Comparison of ENCODE assay signal across 8 cellular contexts in the genomic region with DNA sequence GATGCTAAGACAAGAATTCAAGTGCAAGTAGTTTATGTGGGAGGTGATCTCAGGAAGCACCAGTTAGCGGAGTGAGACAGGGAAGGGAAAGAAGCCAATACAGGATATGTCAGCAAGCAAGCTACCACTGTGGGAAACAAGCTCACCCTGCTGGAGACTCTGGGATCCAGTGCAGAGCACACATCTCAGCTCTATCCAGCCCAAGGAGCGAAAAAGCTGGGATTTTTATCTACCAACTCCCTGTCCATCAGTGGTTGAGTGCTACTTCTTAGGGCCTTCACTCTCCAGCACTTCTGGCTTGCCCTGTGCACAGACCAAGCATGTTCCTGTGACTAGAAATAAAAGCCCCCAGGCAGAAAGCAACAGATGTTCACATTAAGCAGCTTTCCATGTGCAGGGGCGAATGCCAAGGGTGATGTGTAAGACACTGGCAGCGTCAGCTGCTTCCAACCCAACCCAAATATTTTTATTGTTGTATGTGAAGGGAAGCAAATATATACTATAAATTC. TPM values are rescaled to one million over a fixed set of nuclear protein-coding genes. Genes with fewer than 3 reads are reported as not detected.
DNase-seq lines count a peak whose midpoint lies in the region; ATAC-seq and TF ChIP-seq lines count a peak whose summit lies in the region.

No MANE protein-coding gene starts in this region.

- no peak overlapping the region for H3K27ac Mint-ChIP-seq in activated T-helper 1 cell treated with anti-CD3 and anti-CD28 coated beads, Interleukin-12 subunit alpha, Interleukin-12 subunit beta, Interleukin-2, Interleukin-4 antibody, amounts not matched to agents 30 ng/mL and 10 ng/mL and 1 ng/mL, durations not matched to agents 14 hours and 24 hours and 36 hours

- no peaks in the 10 kb centered on the region for H3K27me3 ChIP-seq in lower lobe of right lung (ENCODE audit: low read depth)
- H3K27me3 ChIP-seq in spleen (replicated peaks in 1 of 7), result no peaks in the 10 kb centered on the region

- no peaks in the 10 kb centered on the region for H3K36me3 Mint-ChIP-seq in activated T-helper 1 cell treated with anti-CD3 and anti-CD28 coated beads, Interleukin-12 subunit alpha, Interleukin-12 subunit beta, Interleukin-2, Interleukin-4 antibody, amounts not matched to agents 30 ng/mL and 10 ng/mL and 1 ng/mL, durations not matched to agents 14 hours and 24 hours and 36 hours (ENCODE audit: low read depth)

- TF ChIP-seq POLR2A in spleen (IDR thresholded peaks at IDR 0.05), result no peak

- H3K9me3 ChIP-seq in lower lobe of right lung (no peaks in the 10 kb centered on the region), spleen (peaks cover 0 to 15% (median 2%) of the 10 kb centered on the region in 8 donors)

- H3K27ac ChIP-seq in C4-2B, result no peak overlapping the region
- H3K27ac ChIP-seq in lower lobe of right lung, result no peak overlapping the region
- peak overlapping the region in 1 of 8 donors; percentile 26 for H3K27ac ChIP-seq in spleen

- H3K4me1 Mint-ChIP-seq in activated T-helper 1 cell treated with anti-CD3 and anti-CD28 coated beads, Interleukin-12 subunit alpha, Interleukin-12 subunit beta, Interleukin-2, Interleukin-4 antibody, amounts not matched to agents 30 ng/mL and 10 ng/mL and 1 ng/mL, durations not matched to agents 14 hours and 24 hours and 36 hours (ENCODE audit: low read depth), result peaks cover 5% of the 10 kb centered on the region

- H3K4me3 ChIP-seq in lower lobe of right lung (no peak overlapping the region), spleen (no peak overlapping the region)

- WGBS in spleen, 5 donors, result 48 to 74% (median 64%) methylated on average over 4 of the region's 4 CpGs

- peaks cover 9% of the 10 kb centered on the region for H3K4me1 ChIP-seq in lower lobe of right lung
- peaks cover 0 to 29% (median 6%) of the 10 kb centered on the region in 6 donors for H3K4me1 ChIP-seq in spleen

- H3K36me3 ChIP-seq in lower lobe of right lung (no peaks in the 10 kb centered on the region), spleen (no peaks in the 10 kb centered on the region)

- peaks cover 32% of the 10 kb centered on the region for H3K27me3 Mint-ChIP-seq in activated T-helper 1 cell treated with anti-CD3 and anti-CD28 coated beads, Interleukin-12 subunit alpha, Interleukin-12 subunit beta, Interleukin-2, Interleukin-4 antibody, amounts not matched to agents 30 ng/mL and 10 ng/mL and 1 ng/mL, durations not matched to agents 14 hours and 24 hours and 36 hours (ENCODE audit: insufficient read depth)

- intact Hi-C loops in lower lobe of right lung (cut with DNase I), result no loop called here
- intact Hi-C loops in spleen (cut with DNase I; ENCODE audit: low total_unique reads), result no loop called here
- intact Hi-C loops in activated T-helper 1 cell treated with anti-CD3 and anti-CD28 coated beads, Interleukin-12 subunit alpha, Interleukin-12 subunit beta, Interleukin-2, Interleukin-4 antibody, amounts not matched to agents 30 ng/mL and 10 ng/mL and 1 ng/mL, durations not matched to agents 14 hours and 24 hours and 36 hours (cut with micrococcal nuclease), result no loop called here

- DNase-seq in MV-4-11 (lab: John Stamatoyannopoulos, UW) (peak; percentile 46), cerebellum (ENCODE audit: low spot score) (peak; percentile 49), lower lobe of right lung (no peak), spleen (no peak)
- no peak for DNase-seq in activated T-helper 1 cell treated with anti-CD3 and anti-CD28 coated beads, Interleukin-12 subunit alpha, Interleukin-12 subunit beta, Interleukin-2, Interleukin-4 antibody, amounts not matched to agents 30 ng/mL and 10 ng/mL and 1 ng/mL, durations not matched to agents 14 hours and 24 hours and 36 hours (ENCODE audit: low spot score)

- peak; percentile 39 to 46 for ATAC-seq in lower lobe of right lung
- ATAC-seq in HG03095 (IDR thresholded peaks at IDR 0.05; ENCODE audit: unreplicated experiment), result no peak
- no peak for ATAC-seq in HG03175 (IDR thresholded peaks at IDR 0.05; ENCODE audit: unreplicated experiment)

- TF ChIP-seq CTCF in C4-2B (conservative IDR thresholded peaks at IDR 0.05), result peak; percentile 43
- peak; percentile 24 for TF ChIP-seq CTCF in lower lobe of right lung (IDR thresholded peaks at IDR 0.05)
- peak in 4 of 11 experiments; percentile 15 to 24 (median 18) for TF ChIP-seq CTCF in spleen (IDR thresholded peaks at IDR 0.05 in 8 of 11, conservative IDR thresholded peaks at IDR 0.05 in 3 of 11)

- H3K9me3 Mint-ChIP-seq in activated T-helper 1 cell treated with anti-CD3 and anti-CD28 coated beads, Interleukin-12 subunit alpha, Interleukin-12 subunit beta, Interleukin-2, Interleukin-4 antibody, amounts not matched to agents 30 ng/mL and 10 ng/mL and 1 ng/mL, durations not matched to agents 14 hours and 24 hours and 36 hours, result no peaks in the 10 kb centered on the region

- H3K4me3 Mint-ChIP-seq in activated T-helper 1 cell treated with anti-CD3 and anti-CD28 coated beads, Interleukin-12 subunit alpha, Interleukin-12 subunit beta, Interleukin-2, Interleukin-4 antibody, amounts not matched to agents 30 ng/mL and 10 ng/mL and 1 ng/mL, durations not matched to agents 14 hours and 24 hours and 36 hours, result no peak overlapping the region

RNA-seq across cellular contexts. Expression of a gene that starts 10.8 kb away (rescaled TPM):
- total RNA-seq in cerebellum, result 19.3 TPM
- 25.1 TPM for total RNA-seq in lower lobe of right lung
- total RNA-seq in spleen, result 10 to 100 TPM; 22.0 to 46.8 (median 30.7) TPM
- polyA plus RNA-seq in spleen, result 1 to 10 TPM; 1.1 to 3.8 (median 1.8) TPM
- 14.7 and 14.8 TPM in 2 replicates for total RNA-seq in activated T-helper 1 cell treated with anti-CD3 and anti-CD28 coated beads, Interleukin-12 subunit alpha, Interleukin-12 subunit beta, Interleukin-2, Interleukin-4 antibody, amounts not matched to agents 30 ng/mL and 10 ng/mL and 1 ng/mL, durations not matched to agents 14 hours and 24 hours and 36 hours

Comparison
In these comparisons a context has a peak if more than half of its experiments do, and no peak if none do; other contexts are left out.
1. DNase-seq: peak in MV-4-11 (single experiment) and cerebellum (single experiment); none in lower lobe of right lung (single experiment), spleen (single experiment) and activated T-helper 1 cell treated with anti-CD3 and anti-CD28 coated beads, Interleukin-12 subunit alpha, Interleukin-12 subunit beta, Interleukin-2, Interleukin-4 antibody, amounts not matched to agents 30 ng/mL and 10 ng/mL and 1 ng/mL, durations not matched to agents 14 hours and 24 hours and 36 hours (single experiment).
2. ATAC-seq: peak in lower lobe of right lung (2 of 2); none in HG03095 (single experiment) and HG03175 (single experiment).